Comparison of ENCODE assay signal across 19 cellular contexts in the genomic region with DNA sequence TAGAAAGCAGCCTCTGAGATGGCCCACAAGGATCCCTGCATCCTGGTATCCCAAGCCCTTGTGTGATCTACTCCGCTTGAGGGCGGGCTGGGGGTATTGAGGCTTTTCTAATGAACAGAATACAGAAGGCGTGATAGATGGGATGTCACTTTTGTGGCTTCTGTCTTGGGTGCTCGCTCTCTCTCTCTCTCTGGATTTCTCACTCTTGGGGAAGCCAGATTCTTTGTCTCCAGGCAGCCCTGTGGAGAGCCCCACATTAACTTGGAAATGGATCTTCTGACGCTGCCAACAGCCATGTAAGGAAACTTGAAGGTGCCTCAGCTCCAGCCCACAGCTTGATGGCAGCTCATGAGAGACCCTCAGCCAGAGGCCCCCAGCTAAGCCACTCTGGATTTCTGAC. TPM values are rescaled to one million over a fixed set of nuclear protein-coding genes. Genes with fewer than 3 reads are reported as not detected.
DNase-seq lines count a peak whose midpoint lies in the region; ATAC-seq, FAIRE-seq and TF ChIP-seq lines count a peak whose summit lies in the region.
"Had no signal": no experiment of that assay in that cellular context is flagged by ENCODE, and none has a peak within 500 bp of the region (broad histone marks: within the 10 kb centered on the region; RNA-seq: fewer than 3 reads in every experiment).

No MANE protein-coding gene starts in this region.

- peak overlapping the region; percentile 78 for H3K9ac ChIP-seq in GM12878 (ENCODE audit: control insufficient read depth, insufficient read depth, low read length)
- H3K9ac ChIP-seq: GM23248 had no signal

- no TSS peak for BruUV-seq in GM12878 (replicated peaks; lab: Mats Ljungman, UMichigan)

- H4K20me1 ChIP-seq in GM12878 (ENCODE audit: control insufficient read depth, insufficient read depth), result no peaks in the 10 kb centered on the region

- in situ Hi-C loops in GM12878 (cut with MboI), result no loop called here

- no peak for TF ChIP-seq RAD21 in GM12878 (IDR thresholded peaks at IDR 0.05; ENCODE audit: insufficient read depth, low read depth, low read length)

- POLR2A ChIA-PET in GM12878 (lab: Charles Lee), result interaction anchor here (0.5 to 3.3 kb wide), 4 partner anchors 8 to 167 kb away, joined by 5 to 24 read pairs (median 8); partner anchors contain the start of gene SEC62

- no peaks in the 10 kb centered on the region for H3K27me3 ChIP-seq in GM12878 (replicated peaks in 1 of 2; ENCODE audit: control insufficient read depth in 2 of 2, insufficient read depth in 2 of 2, low read length in 1 of 2)
- no peaks in the 10 kb centered on the region for H3K27me3 ChIP-seq in thyroid gland

- H3K4me2 ChIP-seq in GM12878 (ENCODE audit: control insufficient read depth, insufficient read depth), result peak overlapping the region; percentile 70

- TF ChIP-seq EP300 in GM12878 (IDR thresholded peaks at IDR 0.05; ENCODE audit: borderline replicate concordance in 1 of 2, control insufficient read depth in 1 of 2, low read depth in 2 of 2, low read length in 2 of 2), result no peak

- CTCF ChIA-PET in GM12878 (lab: Yijun Ruan, JAX), result interaction anchor here (0.9 to 2.7 kb wide), 3 partner anchors 10 to 27 kb away, joined by 3 to 12 read pairs (median 6); partner anchors contain the start of gene SEC62

- H3K4me1 ChIP-seq in GM12878 (ENCODE audit: control insufficient read depth, insufficient read depth, low read length), result peaks cover 42% of the 10 kb centered on the region
- peaks cover 27 to 37% of the 10 kb centered on the region in 2 donors for H3K4me1 ChIP-seq in thyroid gland

- TF ChIP-seq CTCF in GM12878 (IDR thresholded peaks at IDR 0.05 in 2 of 3, conservative IDR thresholded peaks at IDR 0.05 in 1 of 3; ENCODE audit: control insufficient read depth in 2 of 3, extremely low read depth in 1 of 3, insufficient read depth in 1 of 3, low read depth in 3 of 3, low read length in 3 of 3), result no peak
- TF ChIP-seq CTCF in thyroid gland (IDR thresholded peaks at IDR 0.05), result no peak

- DNase-seq in GM12891 (ENCODE audit: insufficient read length, low spot score) (no peak), NAMALWA (ENCODE audit: low spot score) (peak; percentile 74), GM12878 (ENCODE audit: low read depth, low spot score) (no peak), thyroid gland (no peak), NCI-H1930 (lab: John Stamatoyannopoulos, UW) (no peak), EL (no peak)
- DNase-seq: CD4-positive, alpha-beta memory T cell; DMS79; GDM1; GM23248; NCI-H1092 treated with DMSO at 0.1 percent for 48 hours; NCI-H2227 treated with DMSO at 0.1 percent for 48 hours; NCI-H526 treated with DMSO at 0.1 percent for 48 hours had no signal

- TF ChIP-seq POLR2A in GM12891 (IDR thresholded peaks at IDR 0.05; ENCODE audit: low read depth, low read length) (no peak), GM12878 (IDR thresholded peaks at IDR 0.05; ENCODE audit: low read depth, low read length) (no peak), thyroid gland (IDR thresholded peaks at IDR 0.05) (no peak)

- intact Hi-C loops in GM12878 (cut with micrococcal nuclease; ENCODE audit: unreplicated experiment), result no loop called here
- intact Hi-C loops in thyroid gland (cut with DNase I), result no loop called here

- SMC1A ChIA-PET in GM12878 (lab: Charles Lee; ENCODE audit: uncharacterized antibody, unreplicated experiment), result interaction anchor here (0.6 to 14.2 kb wide), 8 partner anchors 8 to 934 kb away, joined by 3 to 174 read pairs (median 9); partner anchors contain the start of gene SEC62

- H3K36me3 ChIP-seq in GM12878 (ENCODE audit: control insufficient read depth in 2 of 2, insufficient read depth in 2 of 2, low read length in 1 of 2) (no peaks in the 10 kb centered on the region), thyroid gland (no peaks in the 10 kb centered on the region)

- H3K4me3 ChIP-seq in GM12878, result peak overlapping the region; percentile 45; the same call in 1 of the 2 replicates
- no peak overlapping the region for H3K4me3 ChIP-seq in thyroid gland (replicated peaks in 1 of 3)
- H3K4me3 ChIP-seq: GM23248 had no signal

- H3K27ac ChIP-seq in GM12878 (ENCODE audit: control insufficient read depth, insufficient read depth) (peak overlapping the region; percentile 99), thyroid gland (peak overlapping the region; percentile 67 to 79 (median 76))
- H3K27ac ChIP-seq: GM23248, RWPE1 had no signal

- H3K9me3 ChIP-seq in GM12878 (replicated peaks; ENCODE audit: control insufficient read depth, insufficient read depth, low read length) (no peaks in the 10 kb centered on the region; the same call in 2 of the 3 replicates), thyroid gland (no peaks in the 10 kb centered on the region)

- peak overlapping the region; percentile 20 for H2AFZ ChIP-seq in GM12878 (ENCODE audit: control insufficient read depth, low read depth, low read length)
- H2AFZ ChIP-seq: GM23248 had no signal

- FAIRE-seq in GM12891 (lab: Jason Lieb, UNC), result peak; percentile 70
- FAIRE-seq in GM12878 (lab: Jason Lieb, UNC), result no peak
- FAIRE-seq: D721Med had no signal

- 93% methylated on average over 5 of the region's 5 CpGs for WGBS in GM12878 (ENCODE audit: insufficient coverage, insufficient replicate concordance, low lambda C conversion rate, missing lambda C conversion rate)
- WGBS in thyroid gland, 2 donors, result 79 to 82% methylated on average over 5 of the region's 5 CpGs

- RAD21 ChIA-PET in GM12878 (lab: Charles Lee; ENCODE audit: unreplicated experiment), result interaction anchor here (1.2 to 13.6 kb wide), 4 partner anchors 10 to 27 kb away, joined by 3 to 123 read pairs (median 12); partner anchors contain the start of gene SEC62

- ATAC-seq in GM12878 (peak; percentile 37), GM19397 (IDR thresholded peaks at IDR 0.05; ENCODE audit: unreplicated experiment) (no peak)
- ATAC-seq: HCT116 had no signal

- no peaks in the 10 kb centered on the region; the same call in 1 of the 2 replicates for H3K79me2 ChIP-seq in GM12878 (ENCODE audit: control insufficient read depth, insufficient read depth, low read length)

TF ChIP-seq in GM12891, 5 proteins besides CTCF, POLR2A, EP300 and RAD21:
- TF ChIP-seq POU2F2 (IDR thresholded peaks at IDR 0.05; ENCODE audit: low read depth, low read length) (no peak), SPI1 (IDR thresholded peaks at IDR 0.05; ENCODE audit: low read depth, low read length) (no peak), PAX5 (IDR thresholded peaks at IDR 0.05; ENCODE audit: insufficient read depth, low read length, severe bottlenecking) (no peak)

TF ChIP-seq in GM12878, 131 proteins besides CTCF, POLR2A, EP300 and RAD21 (continues in another document):
- TF ChIP-seq MLLT1 (IDR thresholded peaks at IDR 0.05), result no peak

RNA-seq across cellular contexts. Expression of gene SEC62, which starts 26.9 kb away (rescaled TPM):
- 61.2 TPM for polyA plus RNA-seq in GM12891 (2012; ENCODE audit: low read depth, missing spikeins)
- total RNA-seq in GM12878 (2013; cell fraction: nucleolus; rRNA removed), result 42.3 and 54.8 TPM in 2 replicates
- total RNA-seq in GM12878 (2014; rRNA removed) (25.6 and 34.1 TPM in 2 replicates), GM12878 (2014; rRNA removed; fragmentation: Illumina TruSeq; extraction: Trizol) (60.8 and 70.3 TPM in 2 replicates), GM12878 (2021) (68.8 and 74.6 TPM in 2 replicates), thyroid gland (100 to 1,000 TPM in 2 of 4 donors, 10 to 100 TPM in 2; 90.9 to 124 (median 104) TPM)
- polyA plus RNA-seq in GM12878 (2011; ENCODE audit: low read depth), result 57.4 TPM
- polyA plus RNA-seq in GM12878 (2011; rRNA removed) (59.6 and 64.3 TPM in 2 replicates), GM12878 (2014; fragmentation: Illumina TruSeq; extraction: Trizol) (115 and 146 TPM in 2 replicates), GM12878 (2014; fragmentation: Nextera tagmentation; extraction: Ambion mirVana) (100 to 1,000 TPM; 252 to 270 TPM), GM12878 (2014; rRNA removed) (44.1 and 45.5 TPM in 2 replicates), GM12878 (2016; fragmentation: Nextera tagmentation; extraction: Ambion mirVana) (100 to 1,000 TPM; 160 to 165 TPM)
- polyA plus RNA-seq in GM12878 (2011; cell fraction: cytosol; rRNA removed), result 21.2 and 33.9 TPM in 2 replicates
- 18.1 and 22.6 TPM in 2 replicates for polyA plus RNA-seq in GM12878 (2011; cell fraction: nucleus; rRNA removed)
- polyA plus RNA-seq in GM12878 (2012), result 86.6 and 176 TPM in 2 replicates
- polyA minus RNA-seq in GM12878 (2011; rRNA and poly(A)+ RNA removed), result 71.9 and 81.5 TPM in 2 replicates
- polyA minus RNA-seq in GM12878 (2011; cell fraction: cytosol; rRNA and poly(A)+ RNA removed), result 9.6 and 15.8 TPM in 2 replicates
- 12.2 and 15.9 TPM in 2 replicates for polyA minus RNA-seq in GM12878 (2011; cell fraction: nucleus; rRNA and poly(A)+ RNA removed)

RNA-seq across cellular contexts. Expression of gene SAMD7, which starts 28.4 kb away (rescaled TPM):
- polyA plus RNA-seq in GM12891 (2012; ENCODE audit: low read depth, missing spikeins), result not detected
- not detected in 2 replicates for total RNA-seq in GM12878 (2013; cell fraction: nucleolus; rRNA removed)
- total RNA-seq in GM12878 (2014; rRNA removed), result 0.11 TPM in 1 of 2 replicates, not detected in the other
- total RNA-seq in GM12878 (2014; rRNA removed; fragmentation: Illumina TruSeq; extraction: Trizol), result 0.04 and 0.05 TPM in 2 replicates
- not detected in 2 replicates for total RNA-seq in GM12878 (2021)
- polyA plus RNA-seq in GM12878 (2011; ENCODE audit: low read depth), result not detected
- polyA plus RNA-seq in GM12878 (2011; rRNA removed), result not detected in 2 replicates
- not detected in 2 replicates for polyA plus RNA-seq in GM12878 (2011; cell fraction: cytosol; rRNA removed)
- not detected in 2 replicates for polyA plus RNA-seq in GM12878 (2011; cell fraction: nucleus; rRNA removed)
- 0.12 TPM in 1 of 2 replicates, not detected in the other for polyA plus RNA-seq in GM12878 (2012)
- 0.07 TPM in 1 of 2 replicates, not detected in the other for polyA plus RNA-seq in GM12878 (2014; fragmentation: Illumina TruSeq; extraction: Trizol)
- polyA plus RNA-seq in GM12878 (2014; fragmentation: Nextera tagmentation; extraction: Ambion mirVana), result under 1 TPM; 0.04 to 0.11 TPM
- 0.03 and 0.10 TPM in 2 replicates for polyA plus RNA-seq in GM12878 (2014; rRNA removed)
- under 1 TPM in 1 of 2 experiments, not detected in 1; 0.11 TPM for polyA plus RNA-seq in GM12878 (2016; fragmentation: Nextera tagmentation; extraction: Ambion mirVana)
- polyA minus RNA-seq in GM12878 (2011; rRNA and poly(A)+ RNA removed), result not detected in 2 replicates
- polyA minus RNA-seq in GM12878 (2011; cell fraction: cytosol; rRNA and poly(A)+ RNA removed), result not detected in 2 replicates
- not detected in 2 replicates for polyA minus RNA-seq in GM12878 (2011; cell fraction: nucleus; rRNA and poly(A)+ RNA removed)
- not detected for total RNA-seq in thyroid gland
- total RNA-seq: CD4-positive, alpha-beta memory T cell; GM23248; M059J; T-helper 2 cell treated with Interferon-gamma antibody and Interleukin-4, amounts not matched to agents 100 ng/mL and 5 ng/mL, for 36 hours had no signal
- polyA plus RNA-seq: CD4-positive, alpha-beta memory T cell; GM23248 had no signal
